In the genomic region with DNA sequence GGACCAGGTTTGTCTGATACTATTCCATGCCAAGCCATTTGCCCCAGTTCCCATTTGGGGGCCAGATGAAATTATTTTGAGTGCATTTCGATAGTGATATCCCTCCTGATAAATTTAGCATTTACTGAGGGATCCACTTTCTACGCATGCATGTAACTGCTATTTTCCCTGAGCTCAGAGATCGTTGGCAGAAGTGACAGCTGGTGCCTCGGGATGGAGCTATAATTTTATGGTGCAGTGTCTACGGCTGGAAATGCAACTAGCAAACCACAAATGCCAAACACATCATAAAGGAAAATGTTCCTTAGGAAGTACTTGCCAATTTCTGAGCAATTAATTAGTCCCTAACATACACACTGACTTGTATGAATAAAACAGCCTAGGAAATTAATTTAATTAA, we compare ENCODE assay signal across 16 cellular contexts.
"Had no signal": no experiment of that assay in that cellular context is flagged by ENCODE, and none has a peak within 500 bp of the region (broad histone marks: within the 10 kb centered on the region; RNA-seq: fewer than 3 reads in every experiment).

No MANE protein-coding gene starts in this region.

- H3K9me3 ChIP-seq: adrenal gland, colonic mucosa, esophagus muscularis mucosa, tibial artery, uterus had no signal

- H3K27ac ChIP-seq: adrenal gland, colonic mucosa, esophagus muscularis mucosa, parathyroid adenoma, tibial artery, uterus had no signal

- DNase-seq: activated CD4-positive, alpha-beta T cell treated with anti-CD3 and anti-CD28 coated beads for 48 hours; activated CD8-positive, alpha-beta T cell treated with anti-CD3 and anti-CD28 coated beads for 36 hours; activated effector memory CD4-positive, alpha-beta T cell treated with Interleukin-2 at 50 U/mL for 16 hours; activated T-cell treated with anti-CD3 and anti-CD28 coated beads, Interleukin-2, amount 50 U/mL, for 4 hours; adrenal gland; colonic mucosa; islet precursor cell; mammary epithelial cell; naive thymus-derived CD4-positive, alpha-beta T cell; stimulated activated CD4-positive, alpha-beta T cell treated with anti-CD3 and anti-CD28 coated beads, Interleukin-2, amount 100 ng/mL, for 48 hours; tibial artery; uterus had no signal

- H3K4me2 ChIP-seq: hepatocyte had no signal

- ATAC-seq: activated CD8-positive, alpha-beta T cell treated with anti-CD3 and anti-CD28 coated beads for 36 hours; activated T-cell treated with anti-CD3 and anti-CD28 coated beads, Interleukin-2, amount 50 U/mL, for 4 hours; naive thymus-derived CD4-positive, alpha-beta T cell; stimulated activated memory B cell treated with anti-CD40 and anti-IgM and Interleukin-4, amounts not matched to agents 10 μg/mL and 1 μg/mL and 100 μg/mL, for 72 hours had no signal

- H3K27me3 ChIP-seq: adrenal gland, colonic mucosa, esophagus muscularis mucosa, hepatocyte, tibial artery, uterus had no signal

- H3K79me2 ChIP-seq: hepatocyte, parathyroid adenoma had no signal

- H2AFZ ChIP-seq: hepatocyte, parathyroid adenoma had no signal

- H3K4me3 ChIP-seq: adrenal gland, colonic mucosa, esophagus muscularis mucosa, hepatocyte, tibial artery, uterus had no signal

- H3K36me3 ChIP-seq: adrenal gland, colonic mucosa, esophagus muscularis mucosa, tibial artery, uterus had no signal

- H3K4me1 ChIP-seq: adrenal gland, colonic mucosa, parathyroid adenoma had no signal

- H3K9ac ChIP-seq: parathyroid adenoma had no signal
